Comparison of ENCODE assay signal across 8 cellular contexts in genomic region chr14:21917699-21918436, GRCh38.
DNase-seq lines count a peak whose midpoint lies in the region; ATAC-seq, FAIRE-seq and TF ChIP-seq lines count a peak whose summit lies in the region.

No MANE protein-coding gene starts in this region.

- ATAC-seq in GM19395 (IDR thresholded peaks at IDR 0.05; ENCODE audit: unreplicated experiment) = no peak

- no peak for FAIRE-seq in bronchial epithelial cell (lab: Jason Lieb, UNC)

- TF ChIP-seq CTCF in GM13977 (IDR thresholded peaks at IDR 0.05; ENCODE audit: extremely low read depth, insufficient read depth, missing control alignments) = peak; percentile 78
- peak; percentile 54 for TF ChIP-seq CTCF in bronchial epithelial cell (IDR thresholded peaks at IDR 0.05; ENCODE audit: insufficient read depth, low read length, severe bottlenecking)

- no peaks in the 10 kb centered on the region for H3K36me3 ChIP-seq in bronchial epithelial cell (ENCODE audit: control insufficient read depth, insufficient read depth, low read length)

- no peak overlapping the region for H3K4me3 ChIP-seq in bronchial epithelial cell (ENCODE audit: low read depth, low read length)

- DNase-seq in AG08396 (ENCODE audit: low spot score) = peak; percentile 27
- DNase-seq in GM13977 (ENCODE audit: low spot score) = peak; percentile 14
- peak; percentile 71 for DNase-seq in KG1 (lab: John Stamatoyannopoulos, UW)
- DNase-seq in T-helper 22 cell (ENCODE audit: low read depth) = peak; percentile 13
- DNase-seq in bronchial epithelial cell (ENCODE audit: low read depth) = peak; percentile 94
- DNase-seq in kidney tubule cell (ENCODE audit: low spot score) = peak; percentile 69
- peak; percentile 47 for DNase-seq in stimulated activated CD8-positive, alpha-beta memory T cell treated with anti-CD3 and anti-CD28 coated beads, Interleukin-12 subunit alpha, Interleukin-12 subunit beta, amount 100 ng/mL, for 1 hour (ENCODE audit: low read depth)

- no peaks in the 10 kb centered on the region for H3K27me3 ChIP-seq in bronchial epithelial cell (ENCODE audit: control insufficient read depth, insufficient read depth, low read length)

- in situ Hi-C loops in GM13977 (cut with MboI; ENCODE audit: low pct_unique_long_range_greater_than_20kb, low sequenced_read_pairs, unreplicated experiment) = no loop called here

Comparison
In these comparisons a context has a peak if more than half of its experiments do, and no peak if none do; other contexts are left out.
1. DNase-seq: peak in every context shown above with its lines; median percentile 94 in bronchial epithelial cell; 71 in KG1; 69 in kidney tubule cell; 47 in stimulated activated CD8-positive, alpha-beta memory T cell treated with anti-CD3 and anti-CD28 coated beads, Interleukin-12 subunit alpha, Interleukin-12 subunit beta, amount 100 ng/mL, for 1 hour; 27 in AG08396; 14 in GM13977; 13 in T-helper 22 cell.